20 cellular contexts compared by ENCODE assay signal in genomic region chr1:84859866-84860265, GRCh38.
"Had no signal": no experiment of that assay in that cellular context is flagged by ENCODE, and none has a peak within 500 bp of the region (broad histone marks: within the 10 kb centered on the region; RNA-seq: fewer than 3 reads in every experiment).

No MANE protein-coding gene starts in this region.

- ATAC-seq: left cardiac atrium; lower lobe of right lung; natural killer cell treated with Interleukin-12 subunit alpha and Interleukin-12 subunit beta and Interleukin-15 and Interleukin-18, amount 100 ng/mL, for 72 hours; pancreas; right cardiac atrium had no signal

- H3K27ac Mint-ChIP-seq: immature natural killer cell; natural killer cell treated with Interleukin-12 subunit alpha and Interleukin-12 subunit beta and Interleukin-15 and Interleukin-18, amount 100 ng/mL, for 72 hours; neural progenitor cell; progenitor cell of endocrine pancreas had no signal

- H3K36me3 ChIP-seq: left ventricle myocardium inferior, lower lobe of right lung, neural progenitor cell, pancreas had no signal

- H3K9me3 Mint-ChIP-seq: immature natural killer cell; natural killer cell treated with Interleukin-12 subunit alpha and Interleukin-12 subunit beta and Interleukin-15 and Interleukin-18, amount 100 ng/mL, for 72 hours; neural progenitor cell had no signal

- H3K27me3 Mint-ChIP-seq: progenitor cell of endocrine pancreas had no signal

- H3K27ac ChIP-seq: epithelial cell of prostate, esophagus squamous epithelium, left ventricle myocardium inferior, lower lobe of right lung, neural progenitor cell, pancreas had no signal

- DNase-seq: effector memory CD4-positive, alpha-beta T cell; esophagus squamous epithelium; immature natural killer cell; kidney; left cardiac atrium; left ventricle myocardium inferior; lower lobe of right lung; mesenchymal stem cell; midbrain; occipital lobe; pancreas; right cardiac atrium; small intestine; stimulated activated CD4-positive, alpha-beta T cell treated with anti-CD3 and anti-CD28 coated beads, Interleukin-12 subunit alpha, Interleukin-12 subunit beta, amount 100 ng/mL, for 4 hours; stimulated activated naive CD4-positive, alpha-beta T cell treated with Interleukin-2 at 50 U/mL for 16 hours; trophoblast cell had no signal

- H3K9me3 ChIP-seq: esophagus squamous epithelium, left ventricle myocardium inferior, lower lobe of right lung, pancreas had no signal

- H3K4me3 Mint-ChIP-seq: immature natural killer cell; natural killer cell treated with Interleukin-12 subunit alpha and Interleukin-12 subunit beta and Interleukin-15 and Interleukin-18, amount 100 ng/mL, for 72 hours; neural progenitor cell had no signal

- H3K4me1 Mint-ChIP-seq: neural progenitor cell had no signal

- H3K4me1 ChIP-seq: neural progenitor cell had no signal

- H3K36me3 Mint-ChIP-seq: natural killer cell treated with Interleukin-12 subunit alpha and Interleukin-12 subunit beta and Interleukin-15 and Interleukin-18, amount 100 ng/mL, for 72 hours; neural progenitor cell had no signal

- H3K9ac ChIP-seq: neural progenitor cell had no signal

- H3K4me2 ChIP-seq: neural progenitor cell had no signal

- H3K27me3 ChIP-seq: esophagus squamous epithelium, neural progenitor cell, pancreas had no signal

- H3K4me3 ChIP-seq: esophagus squamous epithelium, left ventricle myocardium inferior, lower lobe of right lung, neural progenitor cell, pancreas had no signal
